Comparison of ENCODE assay signal across 8 cellular contexts in the genomic region with DNA sequence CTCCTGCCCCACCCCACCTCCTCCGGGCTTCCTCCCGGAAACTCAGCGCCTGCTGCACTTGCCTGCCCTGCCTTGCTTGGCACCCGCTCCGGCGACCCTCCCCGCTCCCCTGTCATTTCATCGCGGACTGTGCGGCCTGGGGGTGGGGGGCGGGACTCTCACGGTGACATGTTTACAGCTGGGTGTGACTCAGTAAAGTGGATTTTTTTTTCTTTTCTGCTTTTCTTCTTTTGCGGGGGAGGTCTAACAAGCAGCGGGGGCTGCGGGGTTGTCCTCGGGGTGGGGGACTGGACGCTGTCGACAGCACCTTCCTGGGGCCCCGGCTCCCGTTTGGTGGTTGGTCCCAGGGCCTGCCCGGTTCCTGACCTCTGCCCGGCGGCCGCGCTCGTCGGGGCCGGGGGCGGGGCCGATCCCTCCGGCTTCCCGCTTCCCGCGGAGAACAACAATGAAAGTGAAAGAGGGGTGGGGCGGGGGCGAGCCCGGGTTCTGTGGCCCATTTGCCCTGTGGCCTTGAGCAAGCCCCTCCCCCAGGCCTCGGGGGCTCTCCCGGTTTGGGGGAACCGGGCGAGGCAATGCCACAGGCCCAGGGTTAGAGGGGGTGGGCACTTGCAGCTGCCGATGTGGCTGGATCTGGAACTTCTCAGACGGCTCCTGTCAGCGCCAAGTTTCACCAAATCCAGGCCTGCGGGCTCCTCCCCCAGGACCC. TPM values are rescaled to one million over a fixed set of nuclear protein-coding genes. Genes with fewer than 3 reads are reported as not detected.
DNase-seq lines count a peak whose midpoint lies in the region; ATAC-seq and TF ChIP-seq lines count a peak whose summit lies in the region.

No MANE protein-coding gene starts in this region.

- H3K4me3 Mint-ChIP-seq in naive B cell: peak overlapping the region; percentile 79 to 91 (median 83)

- peak; percentile 41 for ATAC-seq in GM18511 (IDR thresholded peaks at IDR 0.05; ENCODE audit: unreplicated experiment)
- peak; percentile 61 to 63 for ATAC-seq in naive B cell (ENCODE audit: low read depth in 2 of 2)

- H3K4me1 Mint-ChIP-seq in naive B cell: peaks cover 7 to 10% (median 8%) of the 10 kb centered on the region in 3 donors

- peaks cover 0 to 24% (median 17%) of the 10 kb centered on the region in 5 donors for H3K4me1 ChIP-seq in subcutaneous abdominal adipose tissue (ENCODE audit: control insufficient read depth in 5 of 5, insufficient read depth in 5 of 5, low read length in 5 of 5)

- peak overlapping the region in 4 of 5 donors; percentile 47 to 77 (median 66) for H3K9ac ChIP-seq in subcutaneous abdominal adipose tissue (ENCODE audit: low read length in 5 of 5)

- peak overlapping the region; percentile 54 for H3K27ac ChIP-seq in subcutaneous abdominal adipose tissue (ENCODE audit: low read depth, low read length)

- peak overlapping the region; percentile 38 for H3K4me3 ChIP-seq in epithelial cell of esophagus (ENCODE audit: low read length)
- H3K4me3 ChIP-seq in subcutaneous abdominal adipose tissue (ENCODE audit: low read depth in 1 of 5, low read length in 5 of 5): peak overlapping the region; percentile 15 to 83 (median 77)

- peak; percentile 32 to 49 for DNase-seq in NCI-H1930 (lab: John Stamatoyannopoulos, UW)
- DNase-seq in activated CD8-positive, alpha-beta memory T cell treated with anti-CD3 and anti-CD28 coated beads for 48 hours (ENCODE audit: low read depth in 2 of 3, low spot score in 2 of 3): peak in 2 of 3 experiments; percentile 41 to 50
- no peak for DNase-seq in epithelial cell of esophagus (ENCODE audit: low read depth)
- DNase-seq in naive B cell: no peak
- DNase-seq in NCI-H128 (lab: John Stamatoyannopoulos, UW; ENCODE audit: unreplicated experiment): no peak
- no peak for DNase-seq in medulla oblongata (ENCODE audit: extremely low spot score)

- H3K27me3 ChIP-seq in subcutaneous abdominal adipose tissue (ENCODE audit: control insufficient read depth in 5 of 5, insufficient read depth in 4 of 5, low read length in 5 of 5): peaks cover 5 to 19% (median 8%) of the 10 kb centered on the region in 5 donors

- H3K27ac Mint-ChIP-seq in naive B cell: peak overlapping the region in 3 of 6 donors; percentile 14 to 69 (median 47)

- peaks cover 0 to 9% of the 10 kb centered on the region in 2 donors for H3K36me3 Mint-ChIP-seq in naive B cell

- peaks cover 0 to 30% (median 9%) of the 10 kb centered on the region in 3 donors for H3K27me3 Mint-ChIP-seq in naive B cell

- no peaks in the 10 kb centered on the region for H3K9me3 ChIP-seq in subcutaneous abdominal adipose tissue (ENCODE audit: control insufficient read depth in 5 of 5, low read length in 5 of 5)

- peaks cover 0 to 34% (median 32%) of the 10 kb centered on the region in 5 donors for H3K36me3 ChIP-seq in subcutaneous abdominal adipose tissue (ENCODE audit: control insufficient read depth in 5 of 5, insufficient read depth in 5 of 5, low read length in 5 of 5)

- no peak for TF ChIP-seq CTCF in epithelial cell of esophagus (IDR thresholded peaks at IDR 0.05; ENCODE audit: insufficient read depth, low read depth, low read length, missing control alignments)

- H3K9me3 Mint-ChIP-seq in naive B cell: no peaks in the 10 kb centered on the region

RNA-seq across cellular contexts. Expression of gene MDK, which starts 1.0 kb away (rescaled TPM):
- 1 to 10 TPM in 3 of 6 donors, under 1 TPM in 2, not detected in 1; 0.52 to 1.8 (median 1.5) TPM for polyA plus RNA-seq in naive B cell (ENCODE audit: low read depth in 6 of 6)

RNA-seq across cellular contexts. Expression of gene CHRM4, which starts 11.1 kb away (rescaled TPM):
- under 1 TPM in 5 of 6 donors, not detected in 1; 0.27 to 0.94 (median 0.34) TPM for polyA plus RNA-seq in naive B cell (ENCODE audit: low read depth in 6 of 6)

RNA-seq across cellular contexts. Expression of gene DGKZ, which starts 33.2 kb away (rescaled TPM):
- 10 to 100 TPM in 1 of 6 donors, 1 to 10 TPM in 5; 2.5 to 13.7 (median 7.9) TPM for polyA plus RNA-seq in naive B cell (ENCODE audit: low read depth in 6 of 6)

Comparison
In these comparisons a context has a peak if more than half of its experiments do, and no peak if none do; other contexts are left out.
1. DNase-seq: peak in NCI-H1930 (2 of 2) and activated CD8-positive, alpha-beta memory T cell treated with anti-CD3 and anti-CD28 coated beads for 48 hours (2 of 3); none in epithelial cell of esophagus (single experiment), naive B cell (single experiment), NCI-H128 (single experiment) and medulla oblongata (single experiment).